1 cellular context compared by ENCODE assay signal in the genomic region with DNA sequence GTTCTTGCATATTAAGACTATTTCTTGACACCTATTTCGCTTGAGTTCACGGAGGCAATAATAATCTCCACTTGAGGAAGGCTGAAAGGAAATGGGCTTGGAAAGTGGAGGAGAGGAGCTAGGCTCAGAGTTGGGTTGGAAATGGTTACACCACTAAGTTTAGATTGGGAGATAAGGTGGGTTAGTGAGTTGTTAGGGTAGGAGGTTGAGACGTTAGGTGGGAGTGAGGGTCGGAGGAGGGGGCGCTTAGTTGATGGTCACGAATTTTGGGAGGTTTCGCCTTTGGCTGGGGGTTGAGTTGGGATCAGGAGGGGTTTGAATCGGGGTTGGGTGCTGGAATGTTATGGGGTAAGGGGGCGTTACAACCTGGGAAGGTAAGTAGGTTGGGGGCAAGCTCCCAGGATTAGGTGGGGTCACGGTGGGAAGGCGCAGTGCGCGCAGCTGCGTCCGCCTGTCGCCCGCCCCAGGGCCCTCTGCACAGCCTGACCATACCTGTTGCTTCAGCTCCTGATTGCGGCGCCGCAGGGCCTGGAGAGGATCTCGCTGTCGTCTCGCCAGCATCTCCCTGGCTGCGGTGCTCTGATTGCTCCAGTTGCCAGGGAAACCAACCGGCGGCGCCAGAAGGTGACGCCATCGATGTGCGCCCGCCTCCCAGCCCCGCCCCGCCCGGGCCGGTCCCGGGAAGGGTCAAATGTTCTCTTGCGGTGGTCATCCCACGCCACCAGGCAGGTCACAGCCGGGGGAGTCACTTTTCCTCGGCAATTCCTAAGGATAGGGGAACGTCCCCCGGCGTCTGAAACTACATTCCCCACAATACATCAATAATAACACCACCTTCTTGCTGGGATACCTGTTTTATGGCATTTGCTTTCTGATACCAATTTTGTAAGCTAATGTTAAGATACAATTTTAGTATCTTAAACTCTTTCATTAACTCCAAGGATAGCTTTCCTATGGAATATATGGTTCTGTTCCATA.
TF ChIP-seq lines count a peak whose summit lies in the region.

Gene NPHP1, minus strand, starts transcription at position 606 of the 978 bp plus-strand sequence. Its CDS starts 45 bp downstream, at position 561.

TF ChIP-seq in HepG2, 621 proteins besides CTCF, POLR2A, EP300 and RAD21 (continued from another document and continues in another):
- TF ChIP-seq, protein P1, sequence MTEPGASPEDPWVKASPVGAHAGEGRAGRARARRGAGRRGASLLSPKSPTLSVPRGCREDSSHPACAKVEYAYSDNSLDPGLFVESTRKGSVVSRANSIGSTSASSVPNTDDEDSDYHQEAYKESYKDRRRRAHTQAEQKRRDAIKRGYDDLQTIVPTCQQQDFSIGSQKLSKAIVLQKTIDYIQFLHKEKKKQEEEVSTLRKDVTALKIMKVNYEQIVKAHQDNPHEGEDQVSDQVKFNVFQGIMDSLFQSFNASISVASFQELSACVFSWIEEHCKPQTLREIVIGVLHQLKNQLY (CRISPR knock-in tag; IDR thresholded peaks at IDR 0.05) = peak; percentile 58; the same call in 1 of the 2 replicates
- peak; percentile 50; the same call in 1 of the 2 replicates for TF ChIP-seq MTA1 (CRISPR knock-in tag; IDR thresholded peaks at IDR 0.05; ENCODE audit: borderline replicate concordance)
- peak; percentile 78; the same call in 1 of the 2 replicates for TF ChIP-seq ZXDC (CRISPR knock-in tag; IDR thresholded peaks at IDR 0.05)
- TF ChIP-seq YY1 (IDR thresholded peaks at IDR 0.05; ENCODE audit: insufficient read depth, insufficient replicate concordance, low read depth, low read length) = peak; percentile 75
- TF ChIP-seq KDM2A (CRISPR knock-in tag; IDR thresholded peaks at IDR 0.05; ENCODE audit: borderline replicate concordance, low read depth) = peak; percentile 97
- peak; percentile 83 for TF ChIP-seq PHF8 (CRISPR knock-in tag; IDR thresholded peaks at IDR 0.05)
- peak; percentile 52; the same call in 1 of the 2 replicates for TF ChIP-seq MXD1 (CRISPR knock-in tag; IDR thresholded peaks at IDR 0.05)
- TF ChIP-seq, protein P2, sequence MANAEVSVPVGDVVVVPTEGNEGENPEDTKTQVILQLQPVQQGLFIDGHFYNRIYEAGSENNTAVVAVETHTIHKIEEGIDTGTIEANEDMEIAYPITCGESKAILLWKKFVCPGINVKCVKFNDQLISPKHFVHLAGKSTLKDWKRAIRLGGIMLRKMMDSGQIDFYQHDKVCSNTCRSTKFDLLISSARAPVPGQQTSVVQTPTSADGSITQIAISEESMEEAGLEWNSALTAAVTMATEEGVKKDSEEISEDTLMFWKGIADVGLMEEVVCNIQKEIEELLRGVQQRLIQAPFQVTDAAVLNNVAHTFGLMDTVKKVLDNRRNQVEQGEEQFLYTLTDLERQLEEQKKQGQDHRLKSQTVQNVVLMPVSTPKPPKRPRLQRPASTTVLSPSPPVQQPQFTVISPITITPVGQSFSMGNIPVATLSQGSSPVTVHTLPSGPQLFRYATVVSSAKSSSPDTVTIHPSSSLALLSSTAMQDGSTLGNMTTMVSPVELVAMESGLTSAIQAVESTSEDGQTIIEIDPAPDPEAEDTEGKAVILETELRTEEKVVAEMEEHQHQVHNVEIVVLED (CRISPR knock-in tag; IDR thresholded peaks at IDR 0.05; ENCODE audit: borderline replicate concordance) = peak; percentile 66; the same call in 1 of the 2 replicates
- TF ChIP-seq ZSCAN21 (CRISPR knock-in tag; IDR thresholded peaks at IDR 0.05; ENCODE audit: borderline replicate concordance) = peak; percentile 33; the same call in 1 of the 2 replicates
- peak; percentile 89; the same call in 1 of the 2 replicates for TF ChIP-seq KAT7 (CRISPR knock-in tag; IDR thresholded peaks at IDR 0.05; ENCODE audit: borderline replicate concordance)
- TF ChIP-seq, protein P3, sequence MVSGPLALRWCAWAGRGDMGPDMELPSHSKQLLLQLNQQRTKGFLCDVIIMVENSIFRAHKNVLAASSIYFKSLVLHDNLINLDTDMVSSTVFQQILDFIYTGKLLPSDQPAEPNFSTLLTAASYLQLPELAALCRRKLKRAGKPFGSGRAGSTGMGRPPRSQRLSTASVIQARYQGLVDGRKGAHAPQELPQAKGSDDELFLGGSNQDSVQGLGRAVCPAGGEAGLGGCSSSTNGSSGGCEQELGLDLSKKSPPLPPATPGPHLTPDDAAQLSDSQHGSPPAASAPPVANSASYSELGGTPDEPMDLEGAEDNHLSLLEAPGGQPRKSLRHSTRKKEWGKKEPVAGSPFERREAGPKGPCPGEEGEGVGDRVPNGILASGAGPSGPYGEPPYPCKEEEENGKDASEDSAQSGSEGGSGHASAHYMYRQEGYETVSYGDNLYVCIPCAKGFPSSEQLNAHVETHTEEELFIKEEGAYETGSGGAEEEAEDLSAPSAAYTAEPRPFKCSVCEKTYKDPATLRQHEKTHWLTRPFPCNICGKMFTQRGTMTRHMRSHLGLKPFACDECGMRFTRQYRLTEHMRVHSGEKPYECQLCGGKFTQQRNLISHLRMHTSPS (CRISPR knock-in tag; IDR thresholded peaks at IDR 0.05; ENCODE audit: low read depth) = no peak
- no peak for TF ChIP-seq ZFAT (CRISPR knock-in tag; conservative IDR thresholded peaks at IDR 0.05)
- TF ChIP-seq REPIN1 (CRISPR knock-in tag; IDR thresholded peaks at IDR 0.05; ENCODE audit: borderline replicate concordance, low read depth) = 0 out of 2 replicates have a peak, but pooled peaks have one; percentile 61
- peak; percentile 65 for TF ChIP-seq SRSF1 (optimal IDR thresholded peaks at IDR 0.05; ENCODE audit: low read depth, low read length)
- TF ChIP-seq KLF9 (CRISPR knock-in tag; IDR thresholded peaks at IDR 0.05; ENCODE audit: low read depth) = no peak
- TF ChIP-seq ZNF776 (CRISPR knock-in tag; IDR thresholded peaks at IDR 0.05) = peak; percentile 56; the same call in 1 of the 2 replicates
- TF ChIP-seq RBFOX2 (IDR thresholded peaks at IDR 0.05; ENCODE audit: low read depth, low read length) = peak; percentile 79
- TF ChIP-seq, protein P4, sequence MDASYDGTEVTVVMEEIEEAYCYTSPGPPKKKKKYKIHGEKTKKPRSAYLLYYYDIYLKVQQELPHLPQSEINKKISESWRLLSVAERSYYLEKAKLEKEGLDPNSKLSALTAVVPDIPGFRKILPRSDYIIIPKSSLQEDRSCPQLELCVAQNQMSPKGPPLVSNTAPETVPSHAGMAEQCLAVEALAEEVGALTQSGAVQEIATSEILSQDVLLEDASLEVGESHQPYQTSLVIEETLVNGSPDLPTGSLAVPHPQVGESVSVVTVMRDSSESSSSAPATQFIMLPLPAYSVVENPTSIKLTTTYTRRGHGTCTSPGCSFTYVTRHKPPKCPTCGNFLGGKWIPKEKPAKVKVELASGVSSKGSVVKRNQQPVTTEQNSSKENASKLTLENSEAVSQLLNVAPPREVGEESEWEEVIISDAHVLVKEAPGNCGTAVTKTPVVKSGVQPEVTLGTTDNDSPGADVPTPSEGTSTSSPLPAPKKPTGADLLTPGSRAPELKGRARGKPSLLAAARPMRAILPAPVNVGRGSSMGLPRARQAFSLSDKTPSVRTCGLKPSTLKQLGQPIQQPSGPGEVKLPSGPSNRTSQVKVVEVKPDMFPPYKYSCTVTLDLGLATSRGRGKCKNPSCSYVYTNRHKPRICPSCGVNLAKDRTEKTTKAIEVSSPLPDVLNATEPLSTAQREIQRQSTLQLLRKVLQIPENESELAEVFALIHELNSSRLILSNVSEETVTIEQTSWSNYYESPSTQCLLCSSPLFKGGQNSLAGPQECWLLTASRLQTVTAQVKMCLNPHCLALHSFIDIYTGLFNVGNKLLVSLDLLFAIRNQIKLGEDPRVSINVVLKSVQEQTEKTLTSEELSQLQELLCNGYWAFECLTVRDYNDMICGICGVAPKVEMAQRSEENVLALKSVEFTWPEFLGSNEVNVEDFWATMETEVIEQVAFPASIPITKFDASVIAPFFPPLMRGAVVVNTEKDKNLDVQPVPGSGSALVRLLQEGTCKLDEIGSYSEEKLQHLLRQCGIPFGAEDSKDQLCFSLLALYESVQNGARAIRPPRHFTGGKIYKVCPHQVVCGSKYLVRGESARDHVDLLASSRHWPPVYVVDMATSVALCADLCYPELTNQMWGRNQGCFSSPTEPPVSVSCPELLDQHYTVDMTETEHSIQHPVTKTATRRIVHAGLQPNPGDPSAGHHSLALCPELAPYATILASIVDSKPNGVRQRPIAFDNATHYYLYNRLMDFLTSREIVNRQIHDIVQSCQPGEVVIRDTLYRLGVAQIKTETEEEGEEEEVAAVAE (CRISPR knock-in tag; IDR thresholded peaks at IDR 0.05; ENCODE audit: borderline replicate concordance) = peak; percentile 57; the same call in 1 of the 2 replicates
- TF ChIP-seq YEATS2 (CRISPR knock-in tag; IDR thresholded peaks at IDR 0.05; ENCODE audit: borderline replicate concordance) = peak; percentile 92
- peak; percentile 55; the same call in 1 of the 2 replicates for TF ChIP-seq DMAP1 (CRISPR knock-in tag; IDR thresholded peaks at IDR 0.05)
- 0 out of 2 replicates have a peak, but pooled peaks have one; percentile 39 for TF ChIP-seq SIX4 (CRISPR knock-in tag; IDR thresholded peaks at IDR 0.05)
- peak; percentile 51 for TF ChIP-seq MEF2D (CRISPR knock-in tag; IDR thresholded peaks at IDR 0.05)
- peak; percentile 48; the same call in 1 of the 2 replicates for TF ChIP-seq MAX (IDR thresholded peaks at IDR 0.05)
- peak; percentile 62 for TF ChIP-seq ZFY (CRISPR knock-in tag; IDR thresholded peaks at IDR 0.05)
- TF ChIP-seq SMYD3 (CRISPR knock-in tag; IDR thresholded peaks at IDR 0.05) = 0 out of 2 replicates have a peak, but pooled peaks have one; percentile 73
- peak; percentile 68; the same call in 1 of the 2 replicates for TF ChIP-seq ZFP91 (CRISPR knock-in tag; IDR thresholded peaks at IDR 0.05; ENCODE audit: borderline replicate concordance)
- TF ChIP-seq ZNF569 (CRISPR knock-in tag; IDR thresholded peaks at IDR 0.05; ENCODE audit: borderline replicate concordance) = no peak
- TF ChIP-seq ZNF891 (CRISPR knock-in tag; IDR thresholded peaks at IDR 0.05) = peak; percentile 63; the same call in 1 of the 2 replicates
- peak; percentile 90 for TF ChIP-seq IRF2 (CRISPR knock-in tag; IDR thresholded peaks at IDR 0.05)
- TF ChIP-seq, protein P5, sequence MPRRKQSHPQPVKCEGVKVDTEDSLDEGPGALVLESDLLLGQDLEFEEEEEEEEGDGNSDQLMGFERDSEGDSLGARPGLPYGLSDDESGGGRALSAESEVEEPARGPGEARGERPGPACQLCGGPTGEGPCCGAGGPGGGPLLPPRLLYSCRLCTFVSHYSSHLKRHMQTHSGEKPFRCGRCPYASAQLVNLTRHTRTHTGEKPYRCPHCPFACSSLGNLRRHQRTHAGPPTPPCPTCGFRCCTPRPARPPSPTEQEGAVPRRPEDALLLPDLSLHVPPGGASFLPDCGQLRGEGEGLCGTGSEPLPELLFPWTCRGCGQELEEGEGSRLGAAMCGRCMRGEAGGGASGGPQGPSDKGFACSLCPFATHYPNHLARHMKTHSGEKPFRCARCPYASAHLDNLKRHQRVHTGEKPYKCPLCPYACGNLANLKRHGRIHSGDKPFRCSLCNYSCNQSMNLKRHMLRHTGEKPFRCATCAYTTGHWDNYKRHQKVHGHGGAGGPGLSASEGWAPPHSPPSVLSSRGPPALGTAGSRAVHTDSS (CRISPR knock-in tag; conservative IDR thresholded peaks at IDR 0.05) = no peak
- TF ChIP-seq EEA1 (CRISPR knock-in tag; IDR thresholded peaks at IDR 0.05; ENCODE audit: borderline replicate concordance) = peak; percentile 89
- TF ChIP-seq, protein P6, sequence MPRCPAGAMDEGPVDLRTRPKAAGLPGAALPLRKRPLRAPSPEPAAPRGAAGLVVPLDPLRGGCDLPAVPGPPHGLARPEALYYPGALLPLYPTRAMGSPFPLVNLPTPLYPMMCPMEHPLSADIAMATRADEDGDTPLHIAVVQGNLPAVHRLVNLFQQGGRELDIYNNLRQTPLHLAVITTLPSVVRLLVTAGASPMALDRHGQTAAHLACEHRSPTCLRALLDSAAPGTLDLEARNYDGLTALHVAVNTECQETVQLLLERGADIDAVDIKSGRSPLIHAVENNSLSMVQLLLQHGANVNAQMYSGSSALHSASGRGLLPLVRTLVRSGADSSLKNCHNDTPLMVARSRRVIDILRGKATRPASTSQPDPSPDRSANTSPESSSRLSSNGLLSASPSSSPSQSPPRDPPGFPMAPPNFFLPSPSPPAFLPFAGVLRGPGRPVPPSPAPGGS (CRISPR knock-in tag; IDR thresholded peaks at IDR 0.05) = peak; percentile 74
- peak; percentile 96 for TF ChIP-seq GATAD1 (CRISPR knock-in tag; IDR thresholded peaks at IDR 0.05)
- no peak for TF ChIP-seq DNMT3B (CRISPR knock-in tag; conservative IDR thresholded peaks at IDR 0.05)
- peak; percentile 16; the same call in 1 of the 2 replicates for TF ChIP-seq HNF4A (CRISPR knock-in tag; IDR thresholded peaks at IDR 0.05)
- no peak for TF ChIP-seq MYNN (CRISPR knock-in tag; IDR thresholded peaks at IDR 0.05; ENCODE audit: low read depth)
